16 cellular contexts compared by ENCODE assay signal in genomic region chr5:142315231-142315900, GRCh38. TPM values are rescaled to one million over a fixed set of nuclear protein-coding genes. Genes with fewer than 3 reads are reported as not detected.
DNase-seq lines count a peak whose midpoint lies in the region; ATAC-seq and TF ChIP-seq lines count a peak whose summit lies in the region.
"Had no signal": no experiment of that assay in that cellular context is flagged by ENCODE, and none has a peak within 500 bp of the region (broad histone marks: within the 10 kb centered on the region; RNA-seq: fewer than 3 reads in every experiment).

No MANE protein-coding gene starts in this region.

- no peak overlapping the region for H3K23ac ChIP-seq in neuronal stem cell (ENCODE audit: low read depth, low read length, poor library complexity)

- H2BK15ac ChIP-seq in neuronal stem cell (ENCODE audit: low read length): no peak overlapping the region

- ATAC-seq in heart right ventricle (no peak), Right ventricle myocardium inferior (no peak)
- ATAC-seq: HCT116 had no signal

- H3K36me3 ChIP-seq in heart right ventricle (peaks cover 0 to 56% (median 2%) of the 10 kb centered on the region in 9 donors), SJSA1 (peaks cover 98% of the 10 kb centered on the region), fibroblast of lung (ENCODE audit: control insufficient read depth, insufficient read depth, low read length) (peaks cover 24% of the 10 kb centered on the region), subcutaneous abdominal adipose tissue (ENCODE audit: control insufficient read depth in 5 of 5, insufficient read depth in 5 of 5, low read length in 5 of 5) (peaks cover 0 to 40% (median 37%) of the 10 kb centered on the region in 5 donors), neuronal stem cell (replicated peaks in 1 of 2; ENCODE audit: control insufficient read depth in 2 of 2, insufficient read depth in 2 of 2, low read length in 2 of 2) (peaks cover 12 to 94% of the 10 kb centered on the region in 2 donors)

- H3K4me2 ChIP-seq in fibroblast of lung (ENCODE audit: extremely low read depth, insufficient read depth, low read length) (peak overlapping the region; percentile 49), neuronal stem cell (ENCODE audit: insufficient read depth, low read length, poor library complexity, severe bottlenecking) (no peak overlapping the region)

- H3K4me3 ChIP-seq in heart right ventricle: peak overlapping the region in 2 of 10 donors; percentile 8 to 25
- H3K4me3 ChIP-seq in SJSA1: no peak overlapping the region
- no peak overlapping the region for H3K4me3 ChIP-seq in fibroblast of lung (replicated peaks in 1 of 4; ENCODE audit: control extremely low read depth in 1 of 4, insufficient read depth in 1 of 4, low read depth in 3 of 4, low read length in 4 of 4)
- H3K4me3 ChIP-seq in subcutaneous abdominal adipose tissue (ENCODE audit: low read depth in 1 of 5, low read length in 5 of 5): peak overlapping the region in 2 of 5 donors; percentile 4 to 7
- no peak overlapping the region for H3K4me3 ChIP-seq in neuronal stem cell (ENCODE audit: low read length in 2 of 2)

- H4K8ac ChIP-seq in neuronal stem cell (ENCODE audit: low read depth, low read length): no peak overlapping the region

- peaks cover 0 to 6% (median 0%) of the 10 kb centered on the region in 7 donors for H3K27me3 ChIP-seq in heart right ventricle
- no peaks in the 10 kb centered on the region for H3K27me3 ChIP-seq in SJSA1 (replicated peaks)
- H3K27me3 ChIP-seq in fibroblast of lung (ENCODE audit: control insufficient read depth, insufficient read depth, low read length): no peaks in the 10 kb centered on the region
- H3K27me3 ChIP-seq in subcutaneous abdominal adipose tissue (ENCODE audit: control insufficient read depth in 5 of 5, insufficient read depth in 4 of 5, low read length in 5 of 5): no peaks in the 10 kb centered on the region
- H3K27me3 ChIP-seq in neuronal stem cell (ENCODE audit: control insufficient read depth in 3 of 3, insufficient read depth in 3 of 3, low read depth in 1 of 3, low read length in 3 of 3): no peaks in the 10 kb centered on the region

- no peak overlapping the region for H3K4ac ChIP-seq in neuronal stem cell (ENCODE audit: low read length)

- H2BK5ac ChIP-seq in neuronal stem cell (ENCODE audit: low read length): no peak overlapping the region

- H2BK120ac ChIP-seq in neuronal stem cell (ENCODE audit: low read depth, low read length): no peak overlapping the region

- no peak for DNase-seq in heart right ventricle
- no peak for DNase-seq in Right ventricle myocardium inferior (ENCODE audit: missing footprints)
- no peak for DNase-seq in SJSA1 (ENCODE audit: low read depth in 1 of 2, low spot score in 2 of 2)
- DNase-seq in fibroblast of lung (ENCODE audit: low read depth in 2 of 2): no peak
- no peak for DNase-seq in CD1c-positive myeloid dendritic cell (ENCODE audit: extremely low spot score)
- DNase-seq in neuronal stem cell (ENCODE audit: low spot score): no peak
- no peak for DNase-seq in activated naive CD4-positive, alpha-beta T cell treated with anti-CD3 and anti-CD28 coated beads, Interleukin-2, amount 50 U/mL, for 16 hours
- DNase-seq: ACHN; activated CD4-positive, alpha-beta T cell treated with anti-CD3 and anti-CD28 coated beads, Interleukin-2, amount 50 U/mL, for 48 hours; activated T-cell treated with anti-CD3 and anti-CD28 coated beads for 4 hours; anterior cingulate cortex; CD4-positive, alpha-beta T cell; GDM1; kidney had no signal

- H2AFZ ChIP-seq in fibroblast of lung (ENCODE audit: low read length) (no peak overlapping the region), neuronal stem cell (ENCODE audit: low read length) (no peak overlapping the region)

- H2AK5ac ChIP-seq in neuronal stem cell (ENCODE audit: low read depth, low read length): no peak overlapping the region

- H3K9me3 ChIP-seq in heart right ventricle: no peaks in the 10 kb centered on the region
- no peaks in the 10 kb centered on the region for H3K9me3 ChIP-seq in SJSA1 (replicated peaks)
- no peaks in the 10 kb centered on the region for H3K9me3 ChIP-seq in fibroblast of lung (ENCODE audit: control insufficient read depth, insufficient read depth, low read depth, low read length)
- H3K9me3 ChIP-seq in subcutaneous abdominal adipose tissue (ENCODE audit: control insufficient read depth in 5 of 5, low read length in 5 of 5): no peaks in the 10 kb centered on the region
- no peaks in the 10 kb centered on the region for H3K9me3 ChIP-seq in neuronal stem cell (replicated peaks in 1 of 2; ENCODE audit: control insufficient read depth in 2 of 2, insufficient read depth in 1 of 2, low read depth in 1 of 2, low read length in 2 of 2)

- H3K79me2 ChIP-seq in fibroblast of lung (ENCODE audit: control insufficient read depth, insufficient read depth, low read length): peaks cover 100% of the 10 kb centered on the region

- H3K18ac ChIP-seq in neuronal stem cell (ENCODE audit: low read length): no peak overlapping the region

- H4K20me1 ChIP-seq in fibroblast of lung (ENCODE audit: control insufficient read depth, extremely low read depth, insufficient read depth, low read length): no peaks in the 10 kb centered on the region

- WGBS in heart right ventricle, 2 donors: 80 to 81% methylated on average over 4 of the region's 4 CpGs
- WGBS in neuronal stem cell (ENCODE audit: extremely low coverage in 2 of 2, insufficient read length in 2 of 2, insufficient replicate concordance in 1 of 2), 2 donors: no CpG with 5 or more reads among the region's 4 CpGs

- H3K14ac ChIP-seq in neuronal stem cell (ENCODE audit: low read length): no peak overlapping the region

- H3K9ac ChIP-seq in fibroblast of lung (ENCODE audit: insufficient read depth, low read length) (no peak overlapping the region), subcutaneous abdominal adipose tissue (ENCODE audit: low read length in 5 of 5) (no peak overlapping the region), neuronal stem cell (ENCODE audit: low read depth, low read length, poor library complexity) (no peak overlapping the region)

- peaks cover 15% of the 10 kb centered on the region for H3K79me1 ChIP-seq in neuronal stem cell (ENCODE audit: low read depth, low read length)

- intact Hi-C loops in heart right ventricle (cut with DNase I): loop anchor here in 4 of 10 donors (5.0 to 10.0 kb wide), 6 partner anchors 33 to 232 kb away; no protein-coding TSS in a partner anchor
- intact Hi-C loops in Right ventricle myocardium inferior (cut with DNase I): loop anchor here (2.0 to 5.0 kb wide), 2 partner anchors 19 to 33 kb away; no protein-coding TSS in a partner anchor

- no peak overlapping the region for H4K91ac ChIP-seq in neuronal stem cell (ENCODE audit: low read depth, low read length, poor library complexity)

- no peak overlapping the region for H2BK12ac ChIP-seq in neuronal stem cell (ENCODE audit: low read length)

- H3K27ac ChIP-seq in heart right ventricle (peak overlapping the region in 8 of 10 donors; percentile 39 to 95 (median 80)), SJSA1 (peak overlapping the region; percentile 22; the same call in 1 of the 2 replicates), fibroblast of lung (ENCODE audit: insufficient read depth, low read length) (peak overlapping the region; percentile 26), subcutaneous abdominal adipose tissue (ENCODE audit: low read depth, low read length) (peak overlapping the region; percentile 11), neuronal stem cell (replicated peaks; ENCODE audit: low read length) (no peak overlapping the region)

- TF ChIP-seq CTCF in heart right ventricle (IDR thresholded peaks at IDR 0.05): no peak
- TF ChIP-seq CTCF in fibroblast of lung (conservative IDR thresholded peaks at IDR 0.05 in 1 of 2, IDR thresholded peaks at IDR 0.05 in 1 of 2; ENCODE audit: low read depth in 1 of 2, low read length in 2 of 2): no peak

- H3K4me1 ChIP-seq in heart right ventricle (peaks cover 27 to 100% (median 80%) of the 10 kb centered on the region in 9 donors), SJSA1 (replicated peaks) (peaks cover 66% of the 10 kb centered on the region), fibroblast of lung (ENCODE audit: control insufficient read depth, extremely low read depth, insufficient read depth, low read length) (peaks cover 50% of the 10 kb centered on the region), subcutaneous abdominal adipose tissue (ENCODE audit: control insufficient read depth in 5 of 5, insufficient read depth in 5 of 5, low read length in 5 of 5) (peaks cover 31 to 94% (median 82%) of the 10 kb centered on the region in 5 donors), neuronal stem cell (ENCODE audit: control insufficient read depth in 2 of 2, insufficient read depth in 1 of 2, low read depth in 1 of 2, low read length in 2 of 2) (peaks cover 31 to 43% of the 10 kb centered on the region in 2 donors)

RNA-seq across cellular contexts. Expression of gene SPRY4, which starts 9.5 kb away (rescaled TPM):
- 10 to 100 TPM in 5 of 10 donors, 1 to 10 TPM in 5; 7.4 to 13.7 (median 10.1) TPM for total RNA-seq in heart right ventricle
- polyA plus RNA-seq in heart right ventricle: 1 to 10 TPM; 5.0 to 5.5 TPM
- 9.7 TPM for total RNA-seq in Right ventricle myocardium inferior
- total RNA-seq in SJSA1 (2014; rRNA removed; shearing (Covaris generic)): 40.5 and 44.5 TPM in 2 replicates
- total RNA-seq in fibroblast of lung: 4.5 and 4.9 TPM in 2 replicates
- polyA plus RNA-seq in fibroblast of lung: 6.0 and 13.0 TPM in 2 replicates
- 8.7 and 16.5 TPM in 2 replicates for polyA plus RNA-seq in fibroblast of lung (2012)
- 33.3 and 95.6 TPM in 2 replicates for polyA minus RNA-seq in fibroblast of lung (ENCODE audit: low replicate concordance)
- 10.5 TPM for polyA plus RNA-seq in neuronal stem cell (2013, experiment 1 of 2)
- polyA plus RNA-seq in neuronal stem cell (2013, experiment 2 of 2): 11.3 TPM
